8 cellular contexts compared by ENCODE assay signal in the genomic region with DNA sequence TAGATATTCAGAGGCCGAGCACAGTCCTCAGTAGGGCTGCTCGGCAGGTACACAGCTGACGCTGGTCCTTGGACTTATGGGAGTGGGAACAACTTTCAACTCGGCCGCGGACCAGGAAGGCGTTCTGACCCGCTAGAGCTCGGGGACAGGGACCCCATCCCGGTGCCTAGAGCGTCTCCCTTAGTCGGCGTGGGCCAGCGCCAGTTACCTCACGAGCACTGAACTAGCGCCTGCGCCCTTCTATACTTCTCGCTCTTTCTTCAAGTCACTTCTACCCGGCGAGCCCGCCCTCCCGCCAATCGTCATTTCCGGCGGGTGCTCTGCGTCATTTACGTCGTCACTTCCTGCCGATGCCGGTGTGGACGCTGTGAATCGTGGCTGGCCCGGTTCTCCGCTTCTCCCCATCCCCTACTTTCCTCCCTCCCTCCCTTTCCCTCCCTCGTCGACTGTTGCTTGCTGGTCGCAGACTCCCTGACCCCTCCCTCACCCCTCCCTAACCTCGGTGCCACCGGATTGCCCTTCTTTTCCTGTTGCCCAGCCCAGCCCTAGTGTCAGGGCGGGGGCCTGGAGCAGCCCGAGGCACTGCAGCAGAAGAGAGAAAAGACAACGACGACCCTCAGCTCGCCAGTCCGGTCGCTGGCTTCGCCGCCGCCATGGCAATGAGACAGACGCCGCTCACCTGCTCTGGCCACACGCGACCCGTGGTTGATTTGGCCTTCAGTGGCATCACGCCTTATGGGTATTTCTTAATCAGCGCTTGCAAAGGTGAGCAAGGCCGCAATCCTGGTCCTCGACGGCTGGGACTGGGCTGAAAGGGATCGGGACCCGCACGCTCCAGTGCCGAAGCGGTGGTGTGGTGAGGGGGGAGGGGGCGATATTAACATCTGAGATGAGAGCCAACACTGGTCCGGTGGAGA. TPM values are rescaled to one million over a fixed set of nuclear protein-coding genes. Genes with fewer than 3 reads are reported as not detected.
DNase-seq lines count a peak whose midpoint lies in the region; ATAC-seq and TF ChIP-seq lines count a peak whose summit lies in the region.

A gene with protein sequence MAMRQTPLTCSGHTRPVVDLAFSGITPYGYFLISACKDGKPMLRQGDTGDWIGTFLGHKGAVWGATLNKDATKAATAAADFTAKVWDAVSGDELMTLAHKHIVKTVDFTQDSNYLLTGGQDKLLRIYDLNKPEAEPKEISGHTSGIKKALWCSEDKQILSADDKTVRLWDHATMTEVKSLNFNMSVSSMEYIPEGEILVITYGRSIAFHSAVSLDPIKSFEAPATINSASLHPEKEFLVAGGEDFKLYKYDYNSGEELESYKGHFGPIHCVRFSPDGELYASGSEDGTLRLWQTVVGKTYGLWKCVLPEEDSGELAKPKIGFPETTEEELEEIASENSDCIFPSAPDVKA (plus strand): TSS at position 333 of the 917 bp plus-strand sequence. CDS start 321 bp downstream, at position 654.

- H3K27ac Mint-ChIP-seq in activated CD4-positive, alpha-beta memory T cell treated with anti-CD3 and anti-CD28 coated beads for 36 hours = peak within 1 kb of the TSS; percentile 94

- H3K4me1 Mint-ChIP-seq in activated CD4-positive, alpha-beta memory T cell treated with anti-CD3 and anti-CD28 coated beads for 36 hours (ENCODE audit: low read depth) = peaks cover 47% of the 10 kb centered on the region

- 1% methylated on average over 42 of the region's 66 CpGs for WGBS in right lobe of liver (ENCODE audit: insufficient coverage, low coverage, low lambda C conversion rate, missing lambda C conversion rate)

- TF ChIP-seq POLR2A in right lobe of liver (IDR thresholded peaks at IDR 0.05) = peak; percentile 99

- POLR2A ChIA-PET in activated CD4-positive, alpha-beta memory T cell treated with anti-CD3 and anti-CD28 coated beads for 36 hours (lab: Charles Lee) = interaction anchor here (1.5 kb wide), 1 partner anchor 28 kb away, joined by 6 read pairs; a partner anchor contains a TSS

- CTCF ChIA-PET in activated CD4-positive, alpha-beta memory T cell treated with anti-CD3 and anti-CD28 coated beads for 36 hours (lab: Charles Lee) = interaction anchor here (1.0 to 2.7 kb wide), 5 partner anchors 15 to 298 kb away, joined by 3 to 10 read pairs (median 4); no protein-coding TSS in a partner anchor

- intact Hi-C loops in activated CD4-positive, alpha-beta memory T cell treated with anti-CD3 and anti-CD28 coated beads for 36 hours (cut with micrococcal nuclease) = loop anchor here (1.0 to 10.0 kb wide), 6 partner anchors 17 to 1112 kb away; a partner anchor contains a TSS
- intact Hi-C loops in dorsolateral prefrontal cortex (cut with DNase I) = no loop called here
- intact Hi-C loops in right lobe of liver (cut with DNase I) = no loop called here

- H3K27ac ChIP-seq in dorsolateral prefrontal cortex (peak within 1 kb of the TSS; percentile 83 to 100 (median 97)), right lobe of liver (peak within 1 kb of the TSS; percentile 96 to 100 (median 99))

- no peaks in the 10 kb centered on the region for H3K36me3 ChIP-seq in right lobe of liver

- peak; percentile 96 for ATAC-seq in GM19438 (IDR thresholded peaks at IDR 0.05; ENCODE audit: low read depth, unreplicated experiment)
- peak; percentile 95 for ATAC-seq in HG03575 (IDR thresholded peaks at IDR 0.05; ENCODE audit: extremely low read depth, insufficient number of reproducible peaks, low FRiP score, unreplicated experiment)
- peak; percentile 91 to 95 (median 92) for ATAC-seq in right lobe of liver

- H3K27me3 ChIP-seq in dorsolateral prefrontal cortex (no peaks in the 10 kb centered on the region), right lobe of liver (no peaks in the 10 kb centered on the region)

- H3K4me3 ChIP-seq in dorsolateral prefrontal cortex (peak within 1 kb of the TSS; percentile 59 to 99 (median 89)), right lobe of liver (peak within 1 kb of the TSS; percentile 68 to 78 (median 76))

- peak; percentile 99 for DNase-seq in CD1c-positive myeloid dendritic cell (ENCODE audit: extremely low spot score)
- DNase-seq in NCI-H82 treated with DMSO at 0.1 percent for 48 hours (lab: John Stamatoyannopoulos, UW; ENCODE audit: unreplicated experiment) = peak; percentile 96
- peak; percentile 98 for DNase-seq in activated CD4-positive, alpha-beta memory T cell treated with anti-CD3 and anti-CD28 coated beads for 36 hours
- DNase-seq in dorsolateral prefrontal cortex = peak; percentile 96 to 98 (median 98)
- peak; percentile 95 to 98 (median 98) for DNase-seq in right lobe of liver
- DNase-seq in stimulated activated CD4-positive, alpha-beta T cell treated with anti-CD3 and anti-CD28 coated beads, Interleukin-4, amount 100 ng/mL, for 4 hours = peak; percentile 91 to 95

- peak within 1 kb of the TSS; percentile 96 for H3K4me3 Mint-ChIP-seq in activated CD4-positive, alpha-beta memory T cell treated with anti-CD3 and anti-CD28 coated beads for 36 hours

- no peaks in the 10 kb centered on the region for H3K9me3 Mint-ChIP-seq in activated CD4-positive, alpha-beta memory T cell treated with anti-CD3 and anti-CD28 coated beads for 36 hours

- H3K9me3 ChIP-seq in right lobe of liver = no peaks in the 10 kb centered on the region

- H3K36me3 Mint-ChIP-seq in activated CD4-positive, alpha-beta memory T cell treated with anti-CD3 and anti-CD28 coated beads for 36 hours = peaks cover 30% of the 10 kb centered on the region

- H3K27me3 Mint-ChIP-seq in activated CD4-positive, alpha-beta memory T cell treated with anti-CD3 and anti-CD28 coated beads for 36 hours = no peaks in the 10 kb centered on the region

- peak in 13 of 56 donors; percentile 6 to 38 (median 16) for TF ChIP-seq CTCF in dorsolateral prefrontal cortex (IDR thresholded peaks at IDR 0.05 in 54 of 56, conservative IDR thresholded peaks at IDR 0.05 in 2 of 56; ENCODE audit: low read depth in 1 of 56, partially characterized antibody in 56 of 56)
- TF ChIP-seq CTCF in right lobe of liver (IDR thresholded peaks at IDR 0.05) = no peak

- peaks cover 0 to 47% (median 9%) of the 10 kb centered on the region in 4 donors for H3K4me1 ChIP-seq in right lobe of liver

RNA-seq across cellular contexts. Expression of the gene that starts here (rescaled TPM):
- 100 to 1,000 TPM; 135 to 140 TPM for total RNA-seq in activated CD4-positive, alpha-beta memory T cell treated with anti-CD3 and anti-CD28 coated beads for 36 hours
- total RNA-seq in dorsolateral prefrontal cortex = 100 to 1,000 TPM in 68 of 120 experiments, 10 to 100 TPM in 52; 64.8 to 146 (median 102) TPM
- total RNA-seq in right lobe of liver = 10 to 100 TPM; 41.3 to 53.5 (median 43.0) TPM

Comparison
In these comparisons a context has a peak if more than half of its experiments do, and no peak if none do; other contexts are left out.
1. Peak in every context shown above with its lines: DNase-seq, ATAC-seq, H3K4me3 ChIP-seq and H3K27ac ChIP-seq.